ENCODE assay signal across 18 cellular contexts in genomic region chr10:1284076-1284475, GRCh38.
DNase-seq lines count a peak whose midpoint lies in the region; ATAC-seq and TF ChIP-seq lines count a peak whose summit lies in the region.
"Had no signal": no experiment of that assay in that cellular context is flagged by ENCODE, and none has a peak within 500 bp of the region (broad histone marks: within the 10 kb centered on the region; RNA-seq: fewer than 3 reads in every experiment).

No MANE protein-coding gene starts in this region.

- POLR2A ChIA-PET in A673 (lab: Charles Lee; ENCODE audit: low non-redundant PET): no interaction called here

- TF ChIP-seq CTCF in right atrium auricular region (IDR thresholded peaks at IDR 0.05): no peak
- no peak for TF ChIP-seq CTCF in osteoblast (IDR thresholded peaks at IDR 0.05; ENCODE audit: extremely low read depth, low read depth, low read length)
- TF ChIP-seq CTCF in A673 (conservative IDR thresholded peaks at IDR 0.05; ENCODE audit: low read depth, low read length): no peak

- no peaks in the 10 kb centered on the region for H3K9me3 ChIP-seq in right atrium auricular region
- no peaks in the 10 kb centered on the region for H3K9me3 ChIP-seq in osteoblast (ENCODE audit: low read depth, low read length)
- H3K9me3 ChIP-seq in A673 (ENCODE audit: low read depth, low read length, poor library complexity, severe bottlenecking): no peaks in the 10 kb centered on the region
- H3K9me3 ChIP-seq: BLaER1, Caco-2 had no signal

- no peak overlapping the region for H3K4me2 ChIP-seq in osteoblast (ENCODE audit: insufficient read depth, low read length)
- H3K4me2 ChIP-seq: GM23338 had no signal

- H3K36me3 ChIP-seq in right atrium auricular region (no peaks in the 10 kb centered on the region), osteoblast (ENCODE audit: insufficient read depth, low read length) (no peaks in the 10 kb centered on the region), A673 (ENCODE audit: insufficient read depth, low read length, poor library complexity, severe bottlenecking) (no peaks in the 10 kb centered on the region)
- H3K36me3 ChIP-seq: BLaER1 had no signal

- no peaks in the 10 kb centered on the region for H3K79me2 ChIP-seq in osteoblast (ENCODE audit: insufficient read depth, low read length)

- peak; percentile 38 for DNase-seq in right atrium auricular region (ENCODE audit: low spot score)
- DNase-seq in Right ventricle myocardium superior: no peak
- peak; percentile 49 for DNase-seq in islet precursor cell
- peak; percentile 41 for DNase-seq in osteoblast (ENCODE audit: insufficient read length, low spot score, missing footprints)
- DNase-seq in ureter (ENCODE audit: low spot score): peak; percentile 25
- no peak for DNase-seq in A673 (ENCODE audit: low spot score)
- no peak for DNase-seq in LoVo (ENCODE audit: low spot score)
- DNase-seq: CD4-positive, CD25-positive, alpha-beta regulatory T cell; CD8-positive, alpha-beta T cell; DMS153; DND-41; H9 had no signal

- no peaks in the 10 kb centered on the region for H4K20me1 ChIP-seq in osteoblast (ENCODE audit: insufficient read depth, low read length)
- H4K20me1 ChIP-seq: BLaER1 had no signal

- H3K4me1 ChIP-seq in right atrium auricular region: no peaks in the 10 kb centered on the region
- no peaks in the 10 kb centered on the region for H3K4me1 ChIP-seq in osteoblast (ENCODE audit: insufficient read depth, low read length)
- H3K4me1 ChIP-seq in A673 (ENCODE audit: insufficient read depth, low read length, poor library complexity, severe bottlenecking): no peaks in the 10 kb centered on the region
- H3K4me1 ChIP-seq: Caco-2 had no signal

- no peak overlapping the region for H2AFZ ChIP-seq in osteoblast (ENCODE audit: low read length)
- H2AFZ ChIP-seq: GM23338 had no signal

- ATAC-seq in Right ventricle myocardium superior (ENCODE audit: poor library complexity) (no peak), GM19324 (IDR thresholded peaks at IDR 0.05; ENCODE audit: low FRiP score, unreplicated experiment) (no peak)
- ATAC-seq: CD8-positive, alpha-beta T cell; GM23338; HCT116 had no signal

- H3K4me3 ChIP-seq in right atrium auricular region (no peak overlapping the region), osteoblast (ENCODE audit: insufficient read depth, low read length) (no peak overlapping the region), A673 (ENCODE audit: low read depth, low read length, poor library complexity, severe bottlenecking) (no peak overlapping the region)
- H3K4me3 ChIP-seq: BLaER1, GM23338 had no signal

- CTCF ChIA-PET in A673 (lab: Charles Lee): no interaction called here

- H3K27me3 ChIP-seq in right atrium auricular region (no peaks in the 10 kb centered on the region), osteoblast (ENCODE audit: insufficient read depth, low read length) (no peaks in the 10 kb centered on the region), A673 (replicated peaks; ENCODE audit: insufficient read depth, low read depth, low read length, poor library complexity) (peaks cover 83% of the 10 kb centered on the region)
- H3K27me3 ChIP-seq: BLaER1 had no signal

- H3K27ac ChIP-seq in right atrium auricular region: no peak overlapping the region
- no peak overlapping the region for H3K27ac ChIP-seq in osteoblast (ENCODE audit: low read depth, low read length)
- no peak overlapping the region for H3K27ac ChIP-seq in A673 (ENCODE audit: low read depth, low read length, poor library complexity, severe bottlenecking)
- H3K27ac ChIP-seq: BLaER1, C4-2B had no signal

- no TSS peak for BruUV-seq in A673 (replicated peaks; lab: Mats Ljungman, UMichigan)

- intact Hi-C loops in Right ventricle myocardium superior (cut with DNase I) (no loop called here), A673 (cut with micrococcal nuclease; ENCODE audit: unreplicated experiment) (no loop called here)

Comparison
In these comparisons a context has a peak if more than half of its experiments do, and no peak if none do; other contexts are left out.
1. DNase-seq: peak in right atrium auricular region (single experiment), islet precursor cell (single experiment), osteoblast (single experiment) and ureter (single experiment); none in Right ventricle myocardium superior (single experiment), A673 (single experiment) and LoVo (single experiment).